ENCODE assay signal across 4 cellular contexts in the genomic region with DNA sequence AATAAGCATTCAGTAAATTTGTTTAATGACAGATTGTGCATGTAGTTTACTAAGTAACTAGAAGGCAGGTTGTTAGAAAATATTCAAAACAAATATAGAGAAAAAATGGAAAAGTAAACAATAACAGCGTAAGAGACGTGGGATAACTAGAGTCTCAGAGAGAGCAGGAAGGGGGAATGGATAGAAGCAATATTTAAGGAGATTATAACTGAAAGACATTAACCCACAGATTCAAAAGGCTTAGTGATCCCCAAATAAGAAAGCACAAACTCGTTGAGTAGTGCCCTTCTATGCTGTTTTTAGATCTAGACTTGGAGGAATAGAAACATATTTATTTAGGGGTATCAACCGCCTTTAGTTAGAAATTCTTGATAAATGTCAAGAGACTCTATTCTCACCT.
"Had no signal": no experiment of that assay in that cellular context is flagged by ENCODE, and none has a peak within 500 bp of the region (broad histone marks: within the 10 kb centered on the region; RNA-seq: fewer than 3 reads in every experiment).

No MANE protein-coding gene starts in this region.

- ATAC-seq: GM23338, HCT116 had no signal

- H3K27ac ChIP-seq: GM23248 had no signal

- H3K4me1 ChIP-seq: HAP-1 had no signal

- H3K4me3 ChIP-seq: GM23248, GM23338, HAP-1 had no signal

- H3K36me3 ChIP-seq: HAP-1 had no signal

- H3K9me3 ChIP-seq: HAP-1 had no signal
